Comparison of ENCODE assay signal across 8 cellular contexts in genomic region chr19:37594064-37594981, GRCh38. TPM values are rescaled to one million over a fixed set of nuclear protein-coding genes. Genes with fewer than 3 reads are reported as not detected.
DNase-seq lines count a peak whose midpoint lies in the region; ATAC-seq lines count a peak whose summit lies in the region.

TSS of gene ZNF540 (plus strand) at chr19:37594876. CDS start at chr19:37598448, 3,572 bp downstream.
TSS of gene ZNF571 (minus strand) at chr19:37594792. CDS start at chr19:37586676, 8,116 bp downstream.

- H3K9me3 ChIP-seq in HUES48 (ENCODE audit: control insufficient read depth, insufficient read depth, low read length) (peaks cover 21% of the 10 kb centered on the region), mononuclear cell (ENCODE audit: low read depth, low read length) (peaks cover 15% of the 10 kb centered on the region)

- peak; percentile 91 for ATAC-seq in GM21367 (IDR thresholded peaks at IDR 0.05; ENCODE audit: unreplicated experiment)

- peaks cover 12% of the 10 kb centered on the region for H3K27me3 ChIP-seq in HUES48 (ENCODE audit: control insufficient read depth, insufficient read depth, low read length)
- no peaks in the 10 kb centered on the region for H3K27me3 ChIP-seq in mononuclear cell (ENCODE audit: insufficient read depth, low read length)

- H3K4me1 ChIP-seq in HUES48 (ENCODE audit: control insufficient read depth, insufficient read depth, low read length) (no peaks in the 10 kb centered on the region), mononuclear cell (ENCODE audit: insufficient read depth, low read length) (peaks cover 15% of the 10 kb centered on the region)

- no peaks in the 10 kb centered on the region for H3K36me3 ChIP-seq in HUES48 (ENCODE audit: control insufficient read depth, insufficient read depth, low read length)

- H3K4me3 ChIP-seq in HUES48 (ENCODE audit: low read depth, low read length) (peak within 1 kb of the TSS; percentile 88), mononuclear cell (ENCODE audit: low read length) (peak within 1 kb of the TSS; percentile 65)

- DNase-seq in COLO829 (ENCODE audit: low spot score) (peak; percentile 71), OCI-M1 (lab: John Stamatoyannopoulos, UW) (peak; percentile 96), epithelial cell of prostate (ENCODE audit: low read depth, low spot score) (peak; percentile 95)
- peak; percentile 89 for DNase-seq in activated T-cell treated with anti-CD3 and anti-CD28 coated beads, Interleukin-2, amount 50 U/mL, for 1 hour
- DNase-seq in stimulated activated CD8-positive, alpha-beta memory T cell treated with anti-CD3 and anti-CD28 coated beads, Interleukin-2, amount 100 ng/mL, for 48 hours (ENCODE audit: low read depth in 2 of 2) = peak; percentile 82 to 90

- H3K9ac ChIP-seq in HUES48 (ENCODE audit: low read depth, low read length) = peak within 1 kb of the TSS; percentile 85

- peak within 1 kb of the TSS; percentile 94 for H3K27ac ChIP-seq in HUES48 (ENCODE audit: low read depth, low read length)
- H3K27ac ChIP-seq in epithelial cell of prostate = peak within 1 kb of the TSS; percentile 92

RNA-seq across cellular contexts. Expression of gene ZNF540, which starts in this region (rescaled TPM):
- 7.5 TPM for total RNA-seq in mononuclear cell

RNA-seq across cellular contexts. Expression of gene ZNF571, which starts in this region (rescaled TPM):
- total RNA-seq in mononuclear cell = 15.6 TPM

Comparison
In these comparisons a context has a peak if more than half of its experiments do, and no peak if none do; other contexts are left out.
1. Peak in every context shown above with its lines: DNase-seq, ATAC-seq, H3K4me3 ChIP-seq and H3K27ac ChIP-seq.